Comparison of ENCODE assay signal across 18 cellular contexts in genomic region chr10:124230586-124231187, GRCh38.
DNase-seq lines count a peak whose midpoint lies in the region; ATAC-seq, FAIRE-seq and TF ChIP-seq lines count a peak whose summit lies in the region.
"Had no signal": no experiment of that assay in that cellular context is flagged by ENCODE, and none has a peak within 500 bp of the region (broad histone marks: within the 10 kb centered on the region; RNA-seq: fewer than 3 reads in every experiment).

No MANE protein-coding gene starts in this region.

- no peak overlapping the region for H3K9ac ChIP-seq in Karpas-422 (ENCODE audit: low read length)
- no peak overlapping the region for H3K9ac ChIP-seq in GM12878 (ENCODE audit: control insufficient read depth, insufficient read depth, low read length)
- H3K9ac ChIP-seq: BLaER1 had no signal

- no peak for TF ChIP-seq EP300 in GM12878 (IDR thresholded peaks at IDR 0.05; ENCODE audit: borderline replicate concordance in 1 of 2, control insufficient read depth in 1 of 2, low read depth in 2 of 2, low read length in 2 of 2)

- SMC1A ChIA-PET in GM12878 (lab: Charles Lee; ENCODE audit: uncharacterized antibody, unreplicated experiment) = interaction anchor here (0.6 kb wide), 1 partner anchor 176 kb away, joined by 3 read pairs; no protein-coding TSS in a partner anchor

- POLR2A ChIA-PET in GM12878 (lab: Charles Lee) = no interaction called here

- H3K4me2 ChIP-seq in Karpas-422 (ENCODE audit: low read depth, low read length, poor library complexity, severe bottlenecking) (no peak overlapping the region), GM12878 (ENCODE audit: control insufficient read depth, insufficient read depth) (no peak overlapping the region)

- H3K4me1 Mint-ChIP-seq in activated T-cell treated with anti-CD3 and anti-CD28 coated beads, Interleukin-2, amount 50 U/mL, for 24 hours (ENCODE audit: low read depth) = no peaks in the 10 kb centered on the region
- no peaks in the 10 kb centered on the region for H3K4me1 Mint-ChIP-seq in progenitor cell of endocrine pancreas (ENCODE audit: low read depth)

- H3K4me3 ChIP-seq in Karpas-422 (ENCODE audit: low read length) (no peak overlapping the region), GM12878 (no peak overlapping the region)
- H3K4me3 ChIP-seq: adrenal gland, BLaER1, vagina had no signal

- H3K4me1 ChIP-seq in Karpas-422 (ENCODE audit: low read length) (no peaks in the 10 kb centered on the region), GM12878 (ENCODE audit: control insufficient read depth, insufficient read depth, low read length) (no peaks in the 10 kb centered on the region)
- H3K4me1 ChIP-seq: vagina had no signal

- peak; percentile 47 for FAIRE-seq in GM12878 (lab: Jason Lieb, UNC)
- no peak for FAIRE-seq in D721Med (lab: Jason Lieb, UNC)

- no peaks in the 10 kb centered on the region for H3K27me3 Mint-ChIP-seq in activated T-cell treated with anti-CD3 and anti-CD28 coated beads, Interleukin-2, amount 50 U/mL, for 24 hours
- peaks cover 7% of the 10 kb centered on the region for H3K27me3 Mint-ChIP-seq in progenitor cell of endocrine pancreas

- H3K4me3 Mint-ChIP-seq in activated T-cell treated with anti-CD3 and anti-CD28 coated beads, Interleukin-2, amount 50 U/mL, for 24 hours = no peak overlapping the region
- H3K4me3 Mint-ChIP-seq in progenitor cell of endocrine pancreas (ENCODE audit: low read depth) = no peak overlapping the region
- H3K4me3 Mint-ChIP-seq: activated T-cell treated with anti-CD3 and anti-CD28 coated beads, Interleukin-2, amount 50 U/mL, for 4 hours; dendritic cell treated with granulocyte-macrophage colony-stimulating factor and Interleukin-4, amounts not matched to agents 40 ng/mL and 50 ng/mL, for 4 days had no signal

- H3K9me3 ChIP-seq in Karpas-422 (ENCODE audit: low read length) (peaks cover 12% of the 10 kb centered on the region; the same call in 1 of the 2 replicates), GM12878 (replicated peaks; ENCODE audit: control insufficient read depth, insufficient read depth, low read length) (no peaks in the 10 kb centered on the region)
- H3K9me3 ChIP-seq: adrenal gland, BLaER1, vagina had no signal

- H2AFZ ChIP-seq in Karpas-422 (ENCODE audit: low read length) (no peak overlapping the region), GM12878 (ENCODE audit: control insufficient read depth, low read depth, low read length) (no peak overlapping the region)

- CTCF ChIA-PET in GM12878 (lab: Yijun Ruan, JAX) = no interaction called here

- H3K79me2 ChIP-seq in Karpas-422 (ENCODE audit: low read length) (no peaks in the 10 kb centered on the region), GM12878 (ENCODE audit: control insufficient read depth, insufficient read depth, low read length) (no peaks in the 10 kb centered on the region)

- RAD21 ChIA-PET in GM12878 (lab: Charles Lee; ENCODE audit: unreplicated experiment) = interaction anchor here (1.4 kb wide), 1 partner anchor 158 kb away, joined by 3 read pairs; no protein-coding TSS in a partner anchor

- intact Hi-C loops in GM12878 (cut with micrococcal nuclease; ENCODE audit: unreplicated experiment) = no loop called here

- H3K27ac ChIP-seq in Karpas-422 (ENCODE audit: low read length) = no peak overlapping the region
- H3K27ac ChIP-seq in GM12878 (ENCODE audit: control insufficient read depth, insufficient read depth) = no peak overlapping the region
- H3K27ac ChIP-seq: adrenal gland, BLaER1, HL-60, vagina had no signal

- H4K20me1 ChIP-seq in Karpas-422 (ENCODE audit: insufficient read depth, low read depth, low read length) (no peaks in the 10 kb centered on the region; the same call in 1 of the 2 replicates), GM12878 (ENCODE audit: control insufficient read depth, insufficient read depth) (no peaks in the 10 kb centered on the region)
- H4K20me1 ChIP-seq: BLaER1 had no signal

- H3K27ac Mint-ChIP-seq in activated T-cell treated with anti-CD3 and anti-CD28 coated beads, Interleukin-2, amount 50 U/mL, for 24 hours = peak overlapping the region; percentile 67
- H3K27ac Mint-ChIP-seq in progenitor cell of endocrine pancreas = peak overlapping the region; percentile 59
- H3K27ac Mint-ChIP-seq: dendritic cell treated with granulocyte-macrophage colony-stimulating factor and Interleukin-4, amounts not matched to agents 40 ng/mL and 50 ng/mL, for 4 days had no signal

- ATAC-seq in GM12878 = no peak
- ATAC-seq in esophagus mucosa = no peak

- DNase-seq in activated T-cell treated with anti-CD3 and anti-CD28 coated beads, Interleukin-2, amount 50 U/mL, for 24 hours = no peak
- DNase-seq in activated T-cell treated with anti-CD3 and anti-CD28 coated beads, Interleukin-2, amount 50 U/mL, for 48 hours = no peak
- DNase-seq in Karpas-422 (peak; percentile 41), GM12878 (ENCODE audit: low read depth, low spot score) (no peak), progenitor cell of endocrine pancreas (ENCODE audit: low spot score, unreplicated experiment) (no peak), NCI-H2227 (lab: John Stamatoyannopoulos, UW; ENCODE audit: unreplicated experiment) (no peak), D721Med (ENCODE audit: insufficient read length, low spot score) (no peak)
- DNase-seq: activated T-cell treated with anti-CD3 and anti-CD28 coated beads, Interleukin-2, amount 50 U/mL, for 4 hours; DMS 273 treated with DMSO at 0.1 percent for 48 hours; NCI-H1694; stimulated activated CD4-positive, alpha-beta T cell treated with anti-CD3 and anti-CD28 coated beads, Interleukin-12 subunit alpha, Interleukin-12 subunit beta, amount 100 ng/mL, for 4 hours; substantia nigra had no signal

- TF ChIP-seq POLR2A in GM12878 (IDR thresholded peaks at IDR 0.05; ENCODE audit: low read depth, low read length) = no peak

- WGBS in GM12878 (ENCODE audit: insufficient coverage, insufficient replicate concordance, low lambda C conversion rate, missing lambda C conversion rate) = 79% methylated on average over 11 of the region's 11 CpGs

- TF ChIP-seq CTCF in GM12878 (IDR thresholded peaks at IDR 0.05 in 2 of 3, conservative IDR thresholded peaks at IDR 0.05 in 1 of 3; ENCODE audit: control insufficient read depth in 2 of 3, extremely low read depth in 1 of 3, insufficient read depth in 1 of 3, low read depth in 3 of 3, low read length in 3 of 3) (no peak), progenitor cell of endocrine pancreas (IDR thresholded peaks at IDR 0.05; ENCODE audit: unreplicated experiment) (no peak), D721Med (IDR thresholded peaks at IDR 0.05; ENCODE audit: insufficient read depth, missing control alignments) (no peak)

- peaks cover 29% of the 10 kb centered on the region for H3K9me3 Mint-ChIP-seq in activated T-cell treated with anti-CD3 and anti-CD28 coated beads, Interleukin-2, amount 50 U/mL, for 24 hours
- H3K9me3 Mint-ChIP-seq in progenitor cell of endocrine pancreas (ENCODE audit: low read depth) = peaks cover 47% of the 10 kb centered on the region
- H3K9me3 Mint-ChIP-seq: activated T-cell treated with anti-CD3 and anti-CD28 coated beads, Interleukin-2, amount 50 U/mL, for 4 hours; dendritic cell treated with granulocyte-macrophage colony-stimulating factor and Interleukin-4, amounts not matched to agents 40 ng/mL and 50 ng/mL, for 4 days had no signal

- no peaks in the 10 kb centered on the region for H3K36me3 Mint-ChIP-seq in activated T-cell treated with anti-CD3 and anti-CD28 coated beads, Interleukin-2, amount 50 U/mL, for 24 hours (ENCODE audit: low read depth)
- H3K36me3 Mint-ChIP-seq in progenitor cell of endocrine pancreas (ENCODE audit: insufficient read depth) = no peaks in the 10 kb centered on the region

- H3K27me3 ChIP-seq in Karpas-422 (ENCODE audit: low read length) = no peaks in the 10 kb centered on the region
- no peaks in the 10 kb centered on the region; a peak in 1 of 4 replicates for H3K27me3 ChIP-seq in GM12878 (replicated peaks in 1 of 2; ENCODE audit: control insufficient read depth in 2 of 2, insufficient read depth in 2 of 2, low read length in 1 of 2)
- H3K27me3 ChIP-seq: adrenal gland, BLaER1, vagina had no signal

- no peak for TF ChIP-seq RAD21 in GM12878 (IDR thresholded peaks at IDR 0.05; ENCODE audit: insufficient read depth, low read depth, low read length)

- no TSS peak for BruUV-seq in GM12878 (replicated peaks; lab: Mats Ljungman, UMichigan)

- no peaks in the 10 kb centered on the region for H3K36me3 ChIP-seq in Karpas-422 (ENCODE audit: insufficient read depth, low read length)
- H3K36me3 ChIP-seq in GM12878 (ENCODE audit: control insufficient read depth in 2 of 2, insufficient read depth in 2 of 2, low read length in 1 of 2) = no peaks in the 10 kb centered on the region
- H3K36me3 ChIP-seq: adrenal gland, BLaER1, vagina had no signal

- H3K9me2 ChIP-seq in Karpas-422 (replicated peaks; ENCODE audit: insufficient read depth, low read length) = no peaks in the 10 kb centered on the region; the same call in 1 of the 2 replicates

- in situ Hi-C loops in GM12878 (cut with MboI) = no loop called here

TF ChIP-seq in GM12878, 131 proteins besides CTCF, POLR2A, EP300 and RAD21 (continues in another document):
- no peak for TF ChIP-seq PAX5 (IDR thresholded peaks at IDR 0.05; ENCODE audit: borderline replicate concordance, low read depth, low read length)
- peak; percentile 100 for TF ChIP-seq IKZF2 (IDR thresholded peaks at IDR 0.05)
- no peak for TF ChIP-seq HDGF (IDR thresholded peaks at IDR 0.05)
- peak; percentile 39 for TF ChIP-seq GATAD2B (conservative IDR thresholded peaks at IDR 0.05; ENCODE audit: low read depth)
- no peak for TF ChIP-seq YBX1 (IDR thresholded peaks at IDR 0.05)
- peak; percentile 100 for TF ChIP-seq RELB (IDR thresholded peaks at IDR 0.05; ENCODE audit: low read depth)
